Comparison of ENCODE assay signal across 8 cellular contexts in the genomic region with DNA sequence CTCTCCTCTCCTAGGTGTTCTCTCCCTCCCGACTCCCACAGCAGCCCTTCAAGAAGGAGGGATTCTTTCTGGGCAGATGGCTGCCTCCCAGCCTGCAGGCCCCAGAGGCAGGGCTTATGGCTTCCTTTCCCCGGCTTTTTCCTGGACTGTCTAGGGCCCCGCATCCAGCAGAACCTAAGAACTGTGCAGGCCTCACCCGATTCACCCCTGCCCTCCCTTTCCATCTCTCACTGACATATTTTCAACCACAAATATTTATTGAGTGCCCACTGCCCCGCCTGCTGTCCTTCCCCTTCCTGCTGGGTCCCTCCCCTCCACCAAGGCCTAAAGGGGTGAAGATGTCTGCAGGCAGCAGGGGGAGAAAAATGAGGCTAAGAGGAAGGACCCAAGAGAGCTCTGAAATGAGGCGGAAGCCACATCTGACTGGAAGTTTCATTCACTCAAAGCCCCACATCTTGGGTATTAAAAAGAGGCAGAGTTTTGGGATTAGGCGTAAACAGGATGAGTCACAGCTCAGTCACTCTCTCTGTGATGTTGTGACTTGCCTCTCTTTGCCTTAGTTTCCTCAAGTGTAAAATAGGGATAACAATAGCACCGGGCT. TPM values are rescaled to one million over a fixed set of nuclear protein-coding genes. Genes with fewer than 3 reads are reported as not detected.
DNase-seq lines count a peak whose midpoint lies in the region; ATAC-seq and TF ChIP-seq lines count a peak whose summit lies in the region.

No MANE protein-coding gene starts in this region.

- no peaks in the 10 kb centered on the region for H3K9me3 ChIP-seq in suprapubic skin

- WGBS in suprapubic skin: 24% methylated on average over 8 of the region's 8 CpGs

- ATAC-seq in WTC11: no peak
- ATAC-seq in GM19351 (IDR thresholded peaks at IDR 0.05; ENCODE audit: unreplicated experiment): no peak

- POLR2A ChIA-PET in WTC11 (lab: Charles Lee): interaction anchor here (0.6 to 5.1 kb wide), 5 partner anchors 9 to 162 kb away, joined by 3 to 48 read pairs (median 9); partner anchors contain the start of gene GAPDH

- peak overlapping the region; percentile 57 for H3K4me3 ChIP-seq in iPS-11a (ENCODE audit: low read depth, low read length)
- H3K4me3 ChIP-seq in suprapubic skin: peak overlapping the region; percentile 2

- H3K4me1 Mint-ChIP-seq in WTC11: peaks cover 86% of the 10 kb centered on the region

- CTCF ChIA-PET in WTC11 (lab: Charles Lee): interaction anchor here (0.7 to 8.0 kb wide), 6 partner anchors 17 to 93 kb away, joined by 5 to 68 read pairs (median 15); no protein-coding TSS in a partner anchor

- H3K36me3 Mint-ChIP-seq in WTC11: peaks cover 9% of the 10 kb centered on the region

- no peaks in the 10 kb centered on the region for H3K27me3 ChIP-seq in suprapubic skin

- no peaks in the 10 kb centered on the region for H3K9me3 Mint-ChIP-seq in WTC11

- peak overlapping the region; percentile 82 for H3K27ac ChIP-seq in suprapubic skin

- H3K4me1 ChIP-seq in suprapubic skin: peaks cover 88% of the 10 kb centered on the region

- no peaks in the 10 kb centered on the region for H3K27me3 Mint-ChIP-seq in WTC11 (ENCODE audit: low read depth)

- peak; percentile 13 for DNase-seq in DMS 273 (lab: John Stamatoyannopoulos, UW; ENCODE audit: unreplicated experiment)
- no peak for DNase-seq in DMS 273 treated with DMSO at 0.1 percent for 48 hours (lab: John Stamatoyannopoulos, UW)
- peak; percentile 49 for DNase-seq in NCI-H128 (lab: John Stamatoyannopoulos, UW; ENCODE audit: unreplicated experiment)
- no peak for DNase-seq in WTC11 (ENCODE audit: low spot score)
- no peak for DNase-seq in suprapubic skin (ENCODE audit: low spot score in 2 of 2)
- no peak for DNase-seq in midbrain (lab: John Stamatoyannopoulos, UW)

- TF ChIP-seq CTCF in WTC11 (IDR thresholded peaks at IDR 0.05) (no peak), suprapubic skin (IDR thresholded peaks at IDR 0.05) (peak in 1 of 2 donors; percentile 4)

- H3K27ac Mint-ChIP-seq in WTC11: peak overlapping the region; percentile 95

- no peaks in the 10 kb centered on the region for H3K36me3 ChIP-seq in suprapubic skin

- no peak for TF ChIP-seq POLR2A in suprapubic skin (IDR thresholded peaks at IDR 0.05)

- no peak for TF ChIP-seq EP300 in suprapubic skin (IDR thresholded peaks at IDR 0.05)

- peak overlapping the region; percentile 91 for H3K4me3 Mint-ChIP-seq in WTC11

TF ChIP-seq in WTC11, 78 proteins besides CTCF, POLR2A, EP300 and RAD21:
- TF ChIP-seq RORB (CRISPR knock-in tag; IDR thresholded peaks at IDR 0.05) (no peak), ATF2 (CRISPR knock-in tag; IDR thresholded peaks at IDR 0.05; ENCODE audit: borderline replicate concordance, low read depth) (no peak), ZBTB43 (CRISPR knock-in tag; IDR thresholded peaks at IDR 0.05) (no peak), NFE2L1 (CRISPR knock-in tag; IDR thresholded peaks at IDR 0.05) (no peak), GABPB1 (CRISPR knock-in tag; IDR thresholded peaks at IDR 0.05) (peak; percentile 32; the same call in 1 of the 2 replicates), NFYB (CRISPR knock-in tag; conservative IDR thresholded peaks at IDR 0.05; ENCODE audit: low read depth) (no peak), TP53 (CRISPR knock-in tag; IDR thresholded peaks at IDR 0.05) (no peak)

RNA-seq across cellular contexts. Expression of gene SCNN1A, which starts 2.9 kb away (rescaled TPM):
- 97.6 to 108 TPM (median 100 TPM) in 3 replicates for total RNA-seq in WTC11 (2021)
- 100 to 1,000 TPM in 1 of 4 donors, 10 to 100 TPM in 3; 74.2 to 143 (median 93.7) TPM for total RNA-seq in suprapubic skin

RNA-seq across cellular contexts. Expression of gene LTBR, which starts 11.5 kb away (rescaled TPM):
- total RNA-seq in WTC11 (2021): 4.0 to 6.1 TPM (median 4.5 TPM) in 3 replicates
- total RNA-seq in suprapubic skin: 100 to 1,000 TPM; 157 to 297 (median 204) TPM

RNA-seq across cellular contexts. Expression of gene TNFRSF1A, which starts 30.6 kb away (rescaled TPM):
- 32.3 to 44.1 TPM (median 32.4 TPM) in 3 replicates for total RNA-seq in WTC11 (2021)
- 100 to 1,000 TPM; 276 to 352 (median 281) TPM for total RNA-seq in suprapubic skin

Comparison
In these comparisons a context has a peak if more than half of its experiments do, and no peak if none do; other contexts are left out.
1. DNase-seq: peak in DMS 273 (single experiment) and NCI-H128 (single experiment); none in DMS 273 treated with DMSO at 0.1 percent for 48 hours (single experiment), WTC11 (single experiment), suprapubic skin (0 of 2) and midbrain (single experiment).
2. RNA of gene LTBR, which starts 11.5 kb away (total RNA-seq): 157 to 297 TPM in suprapubic skin; 4.0 to 6.1 TPM in WTC11; every median in the first group is over 10 times any median in the second.